1 cellular context compared by ENCODE assay signal in the genomic region with DNA sequence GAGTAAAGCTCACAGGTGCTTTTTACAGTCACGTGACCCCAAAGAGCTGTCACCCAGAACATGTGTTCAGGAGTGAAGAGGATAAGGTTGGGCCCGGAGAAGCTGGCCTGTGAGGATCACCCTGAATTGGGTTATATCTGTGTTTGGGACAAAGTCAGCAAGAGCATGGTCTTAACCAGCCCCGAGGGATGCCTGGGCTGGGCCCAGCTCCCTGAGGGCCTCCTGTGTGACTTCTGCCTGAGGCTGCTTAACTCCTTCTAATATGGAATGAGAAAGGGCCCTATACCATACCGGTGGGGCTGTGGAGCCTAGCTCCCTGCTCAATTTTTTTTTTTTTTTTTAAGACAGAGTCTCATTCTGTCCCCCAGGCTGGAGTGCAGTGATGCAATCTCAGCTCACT.
TF ChIP-seq lines count a peak whose summit lies in the region.

No MANE protein-coding gene starts in this region.

TF ChIP-seq in WTC11, 78 proteins besides CTCF, POLR2A, EP300 and RAD21 (continued from another document):
- TF ChIP-seq, protein P1, sequence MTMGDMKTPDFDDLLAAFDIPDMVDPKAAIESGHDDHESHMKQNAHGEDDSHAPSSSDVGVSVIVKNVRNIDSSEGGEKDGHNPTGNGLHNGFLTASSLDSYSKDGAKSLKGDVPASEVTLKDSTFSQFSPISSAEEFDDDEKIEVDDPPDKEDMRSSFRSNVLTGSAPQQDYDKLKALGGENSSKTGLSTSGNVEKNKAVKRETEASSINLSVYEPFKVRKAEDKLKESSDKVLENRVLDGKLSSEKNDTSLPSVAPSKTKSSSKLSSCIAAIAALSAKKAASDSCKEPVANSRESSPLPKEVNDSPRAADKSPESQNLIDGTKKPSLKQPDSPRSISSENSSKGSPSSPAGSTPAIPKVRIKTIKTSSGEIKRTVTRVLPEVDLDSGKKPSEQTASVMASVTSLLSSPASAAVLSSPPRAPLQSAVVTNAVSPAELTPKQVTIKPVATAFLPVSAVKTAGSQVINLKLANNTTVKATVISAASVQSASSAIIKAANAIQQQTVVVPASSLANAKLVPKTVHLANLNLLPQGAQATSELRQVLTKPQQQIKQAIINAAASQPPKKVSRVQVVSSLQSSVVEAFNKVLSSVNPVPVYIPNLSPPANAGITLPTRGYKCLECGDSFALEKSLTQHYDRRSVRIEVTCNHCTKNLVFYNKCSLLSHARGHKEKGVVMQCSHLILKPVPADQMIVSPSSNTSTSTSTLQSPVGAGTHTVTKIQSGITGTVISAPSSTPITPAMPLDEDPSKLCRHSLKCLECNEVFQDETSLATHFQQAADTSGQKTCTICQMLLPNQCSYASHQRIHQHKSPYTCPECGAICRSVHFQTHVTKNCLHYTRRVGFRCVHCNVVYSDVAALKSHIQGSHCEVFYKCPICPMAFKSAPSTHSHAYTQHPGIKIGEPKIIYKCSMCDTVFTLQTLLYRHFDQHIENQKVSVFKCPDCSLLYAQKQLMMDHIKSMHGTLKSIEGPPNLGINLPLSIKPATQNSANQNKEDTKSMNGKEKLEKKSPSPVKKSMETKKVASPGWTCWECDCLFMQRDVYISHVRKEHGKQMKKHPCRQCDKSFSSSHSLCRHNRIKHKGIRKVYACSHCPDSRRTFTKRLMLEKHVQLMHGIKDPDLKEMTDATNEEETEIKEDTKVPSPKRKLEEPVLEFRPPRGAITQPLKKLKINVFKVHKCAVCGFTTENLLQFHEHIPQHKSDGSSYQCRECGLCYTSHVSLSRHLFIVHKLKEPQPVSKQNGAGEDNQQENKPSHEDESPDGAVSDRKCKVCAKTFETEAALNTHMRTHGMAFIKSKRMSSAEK (CRISPR knock-in tag; IDR thresholded peaks at IDR 0.05; ENCODE audit: borderline replicate concordance) = no peak
- no peak for TF ChIP-seq ZNF219 (CRISPR knock-in tag; IDR thresholded peaks at IDR 0.05; ENCODE audit: borderline replicate concordance)
- TF ChIP-seq ZNF263 (CRISPR knock-in tag; IDR thresholded peaks at IDR 0.05; ENCODE audit: low read depth) = no peak
- TF ChIP-seq, protein P2, sequence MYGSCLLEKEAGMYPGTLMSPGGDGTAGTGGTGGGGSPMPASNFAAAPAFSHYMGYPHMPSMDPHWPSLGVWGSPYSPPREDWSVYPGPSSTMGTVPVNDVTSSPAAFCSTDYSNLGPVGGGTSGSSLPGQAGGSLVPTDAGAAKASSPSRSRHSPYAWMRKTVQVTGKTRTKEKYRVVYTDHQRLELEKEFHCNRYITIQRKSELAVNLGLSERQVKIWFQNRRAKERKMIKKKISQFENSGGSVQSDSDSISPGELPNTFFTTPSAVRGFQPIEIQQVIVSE (CRISPR knock-in tag; IDR thresholded peaks at IDR 0.05; ENCODE audit: borderline replicate concordance) = no peak
- TF ChIP-seq, protein P3, sequence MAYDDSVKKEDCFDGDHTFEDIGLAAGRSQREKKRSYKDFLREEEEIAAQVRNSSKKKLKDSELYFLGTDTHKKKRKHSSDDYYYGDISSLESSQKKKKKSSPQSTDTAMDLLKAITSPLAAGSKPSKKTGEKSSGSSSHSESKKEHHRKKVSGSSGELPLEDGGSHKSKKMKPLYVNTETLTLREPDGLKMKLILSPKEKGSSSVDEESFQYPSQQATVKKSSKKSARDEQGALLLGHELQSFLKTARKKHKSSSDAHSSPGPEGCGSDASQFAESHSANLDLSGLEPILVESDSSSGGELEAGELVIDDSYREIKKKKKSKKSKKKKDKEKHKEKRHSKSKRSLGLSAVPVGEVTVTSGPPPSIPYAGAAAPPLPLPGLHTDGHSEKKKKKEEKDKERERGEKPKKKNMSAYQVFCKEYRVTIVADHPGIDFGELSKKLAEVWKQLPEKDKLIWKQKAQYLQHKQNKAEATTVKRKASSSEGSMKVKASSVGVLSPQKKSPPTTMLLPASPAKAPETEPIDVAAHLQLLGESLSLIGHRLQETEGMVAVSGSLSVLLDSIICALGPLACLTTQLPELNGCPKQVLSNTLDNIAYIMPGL (CRISPR knock-in tag; IDR thresholded peaks at IDR 0.05) = no peak
